ENCODE assay signal across 1 cellular context in the genomic region with DNA sequence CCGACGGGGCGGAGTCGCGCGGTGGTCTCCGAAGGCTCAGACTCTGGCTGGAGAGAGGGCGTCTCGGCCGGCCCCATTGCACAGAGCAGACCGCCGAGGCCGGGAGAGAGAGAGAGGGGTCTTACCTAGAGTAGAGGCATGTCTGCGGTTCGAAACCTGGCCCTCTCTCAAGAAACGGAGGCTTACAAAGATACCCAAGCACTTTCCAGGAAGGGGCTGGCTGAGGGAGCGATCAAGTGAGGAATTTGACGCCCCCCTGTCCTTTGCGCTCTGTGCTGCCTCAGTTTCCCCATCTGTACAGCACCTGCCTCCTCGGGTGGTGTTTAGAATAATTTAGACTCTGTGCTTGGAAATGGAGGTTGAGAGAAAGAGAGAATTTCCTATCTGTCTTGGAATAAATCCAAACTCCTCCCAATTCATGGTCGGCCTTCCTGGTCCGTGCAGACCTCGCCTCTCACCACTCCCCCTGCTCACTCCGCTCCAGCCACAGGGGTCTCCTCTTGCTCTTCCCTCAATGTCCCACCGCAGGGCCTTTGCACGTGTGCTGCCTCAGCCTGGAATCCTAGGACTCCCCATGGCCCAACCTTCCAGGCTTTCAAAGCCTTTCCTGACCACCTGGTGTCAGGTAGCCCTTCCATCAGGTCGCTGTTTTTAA.
A peak's percentile ranks its signal among the peaks of the same experiment; 100 is the strongest.
TF ChIP-seq lines count a peak whose summit lies in the region.

No MANE protein-coding gene starts in this region.

TF ChIP-seq in HepG2, 621 proteins besides CTCF, POLR2A, EP300 and RAD21 (continued from another document and continues in another):
- TF ChIP-seq, protein P1, sequence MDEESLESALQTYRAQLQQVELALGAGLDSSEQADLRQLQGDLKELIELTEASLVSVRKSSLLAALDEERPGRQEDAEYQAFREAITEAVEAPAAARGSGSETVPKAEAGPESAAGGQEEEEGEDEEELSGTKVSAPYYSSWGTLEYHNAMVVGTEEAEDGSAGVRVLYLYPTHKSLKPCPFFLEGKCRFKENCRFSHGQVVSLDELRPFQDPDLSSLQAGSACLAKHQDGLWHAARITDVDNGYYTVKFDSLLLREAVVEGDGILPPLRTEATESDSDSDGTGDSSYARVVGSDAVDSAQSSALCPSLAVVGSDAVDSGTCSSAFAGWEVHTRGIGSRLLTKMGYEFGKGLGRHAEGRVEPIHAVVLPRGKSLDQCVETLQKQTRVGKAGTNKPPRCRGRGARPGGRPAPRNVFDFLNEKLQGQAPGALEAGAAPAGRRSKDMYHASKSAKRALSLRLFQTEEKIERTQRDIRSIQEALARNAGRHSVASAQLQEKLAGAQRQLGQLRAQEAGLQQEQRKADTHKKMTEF (CRISPR knock-in tag; IDR thresholded peaks at IDR 0.05) = no peak
- TF ChIP-seq ZMYM4 (CRISPR knock-in tag; IDR thresholded peaks at IDR 0.05) (no peak), ZNF333 (CRISPR knock-in tag; IDR thresholded peaks at IDR 0.05; ENCODE audit: borderline replicate concordance) (0 out of 2 replicates have a peak, but pooled peaks have one; percentile 22), PITX1 (CRISPR knock-in tag; IDR thresholded peaks at IDR 0.05) (no peak), POGZ (CRISPR knock-in tag; IDR thresholded peaks at IDR 0.05) (no peak), ZNF891 (CRISPR knock-in tag; IDR thresholded peaks at IDR 0.05) (no peak), CEBPG (CRISPR knock-in tag; IDR thresholded peaks at IDR 0.05) (no peak), SUZ12 (IDR thresholded peaks at IDR 0.05; ENCODE audit: low read depth, low read length) (no peak), REPIN1 (CRISPR knock-in tag; IDR thresholded peaks at IDR 0.05; ENCODE audit: borderline replicate concordance, low read depth) (no peak), ZNF501 (CRISPR knock-in tag; IDR thresholded peaks at IDR 0.05) (no peak), ZNF160 (CRISPR knock-in tag; IDR thresholded peaks at IDR 0.05) (no peak), KMT2A (CRISPR knock-in tag; IDR thresholded peaks at IDR 0.05) (no peak), BRD4 (CRISPR knock-in tag; IDR thresholded peaks at IDR 0.05) (no peak), ZNF263 (CRISPR knock-in tag; IDR thresholded peaks at IDR 0.05) (peak; percentile 18; the same call in 1 of the 2 replicates), ATM (IDR thresholded peaks at IDR 0.05; ENCODE audit: borderline replicate concordance) (no peak), CBFB (CRISPR knock-in tag; IDR thresholded peaks at IDR 0.05) (no peak; the same call in 1 of the 2 replicates), ZNF766 (CRISPR knock-in tag; IDR thresholded peaks at IDR 0.05; ENCODE audit: borderline replicate concordance) (no peak), TRIM24 (CRISPR knock-in tag; IDR thresholded peaks at IDR 0.05) (no peak), KLF11 (CRISPR knock-in tag; IDR thresholded peaks at IDR 0.05) (no peak), HDAC2 (CRISPR knock-in tag; IDR thresholded peaks at IDR 0.05) (no peak), JDP2 (CRISPR knock-in tag; IDR thresholded peaks at IDR 0.05; ENCODE audit: borderline replicate concordance) (no peak), ZKSCAN8 (CRISPR knock-in tag; IDR thresholded peaks at IDR 0.05; ENCODE audit: borderline replicate concordance) (no peak), ZBTB8A (CRISPR knock-in tag; IDR thresholded peaks at IDR 0.05; ENCODE audit: borderline replicate concordance, low read depth) (no peak), ZNF274 (CRISPR knock-in tag; IDR thresholded peaks at IDR 0.05) (no peak), ZNF850 (CRISPR knock-in tag; conservative IDR thresholded peaks at IDR 0.05) (no peak), NPAS2 (CRISPR knock-in tag; IDR thresholded peaks at IDR 0.05; ENCODE audit: borderline replicate concordance) (no peak), ZNF564 (CRISPR knock-in tag; IDR thresholded peaks at IDR 0.05) (no peak), NCOA1 (CRISPR knock-in tag; IDR thresholded peaks at IDR 0.05) (no peak), ZFY (CRISPR knock-in tag; IDR thresholded peaks at IDR 0.05) (0 out of 2 replicates have a peak, but pooled peaks have one; percentile 8), ZNF816 (CRISPR knock-in tag; IDR thresholded peaks at IDR 0.05; ENCODE audit: borderline replicate concordance) (no peak), PHF21A (CRISPR knock-in tag; IDR thresholded peaks at IDR 0.05) (no peak), ZSCAN9 (CRISPR knock-in tag; IDR thresholded peaks at IDR 0.05; ENCODE audit: borderline replicate concordance) (no peak), BHLHE40 (IDR thresholded peaks at IDR 0.05; ENCODE audit: low read length) (no peak), ZFP36L2 (CRISPR knock-in tag; IDR thresholded peaks at IDR 0.05) (no peak), ZNF567 (CRISPR knock-in tag; IDR thresholded peaks at IDR 0.05; ENCODE audit: borderline replicate concordance) (no peak), KDM1A (CRISPR knock-in tag; IDR thresholded peaks at IDR 0.05) (0 out of 2 replicates have a peak, but pooled peaks have one; percentile 13), GZF1 (CRISPR knock-in tag; IDR thresholded peaks at IDR 0.05) (no peak), ZNF451 (CRISPR knock-in tag; IDR thresholded peaks at IDR 0.05) (no peak), TSC22D2 (CRISPR knock-in tag; IDR thresholded peaks at IDR 0.05; ENCODE audit: borderline replicate concordance) (no peak), ZNF337 (CRISPR knock-in tag; IDR thresholded peaks at IDR 0.05; ENCODE audit: borderline replicate concordance, low read depth) (no peak), WIZ (CRISPR knock-in tag; IDR thresholded peaks at IDR 0.05) (no peak), SP5 (CRISPR knock-in tag; IDR thresholded peaks at IDR 0.05; ENCODE audit: borderline replicate concordance, low read depth) (no peak), MTA1 (CRISPR knock-in tag; IDR thresholded peaks at IDR 0.05; ENCODE audit: borderline replicate concordance) (0 out of 2 replicates have a peak, but pooled peaks have one; percentile 32)
- TF ChIP-seq, protein P2, sequence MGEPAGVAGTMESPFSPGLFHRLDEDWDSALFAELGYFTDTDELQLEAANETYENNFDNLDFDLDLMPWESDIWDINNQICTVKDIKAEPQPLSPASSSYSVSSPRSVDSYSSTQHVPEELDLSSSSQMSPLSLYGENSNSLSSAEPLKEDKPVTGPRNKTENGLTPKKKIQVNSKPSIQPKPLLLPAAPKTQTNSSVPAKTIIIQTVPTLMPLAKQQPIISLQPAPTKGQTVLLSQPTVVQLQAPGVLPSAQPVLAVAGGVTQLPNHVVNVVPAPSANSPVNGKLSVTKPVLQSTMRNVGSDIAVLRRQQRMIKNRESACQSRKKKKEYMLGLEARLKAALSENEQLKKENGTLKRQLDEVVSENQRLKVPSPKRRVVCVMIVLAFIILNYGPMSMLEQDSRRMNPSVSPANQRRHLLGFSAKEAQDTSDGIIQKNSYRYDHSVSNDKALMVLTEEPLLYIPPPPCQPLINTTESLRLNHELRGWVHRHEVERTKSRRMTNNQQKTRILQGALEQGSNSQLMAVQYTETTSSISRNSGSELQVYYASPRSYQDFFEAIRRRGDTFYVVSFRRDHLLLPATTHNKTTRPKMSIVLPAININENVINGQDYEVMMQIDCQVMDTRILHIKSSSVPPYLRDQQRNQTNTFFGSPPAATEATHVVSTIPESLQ (CRISPR knock-in tag; conservative IDR thresholded peaks at IDR 0.05) = no peak
- TF ChIP-seq, protein P3, sequence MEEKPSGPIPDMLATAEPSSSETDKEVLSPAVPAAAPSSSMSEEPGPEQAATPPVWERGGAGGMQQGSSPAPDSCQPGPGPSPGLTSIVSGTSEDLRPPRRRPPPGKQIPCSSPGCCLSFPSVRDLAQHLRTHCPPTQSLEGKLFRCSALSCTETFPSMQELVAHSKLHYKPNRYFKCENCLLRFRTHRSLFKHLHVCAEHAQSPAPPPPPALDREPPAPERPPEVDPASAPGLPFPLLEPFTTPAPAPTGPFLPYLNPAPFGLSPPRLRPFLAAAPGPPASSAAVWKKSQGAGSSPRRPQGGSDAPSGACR (CRISPR knock-in tag; IDR thresholded peaks at IDR 0.05) = no peak
- TF ChIP-seq, protein P4, sequence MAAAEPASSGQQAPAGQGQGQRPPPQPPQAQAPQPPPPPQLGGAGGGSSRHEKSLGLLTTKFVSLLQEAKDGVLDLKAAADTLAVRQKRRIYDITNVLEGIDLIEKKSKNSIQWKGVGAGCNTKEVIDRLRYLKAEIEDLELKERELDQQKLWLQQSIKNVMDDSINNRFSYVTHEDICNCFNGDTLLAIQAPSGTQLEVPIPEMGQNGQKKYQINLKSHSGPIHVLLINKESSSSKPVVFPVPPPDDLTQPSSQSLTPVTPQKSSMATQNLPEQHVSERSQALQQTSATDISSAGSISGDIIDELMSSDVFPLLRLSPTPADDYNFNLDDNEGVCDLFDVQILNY (CRISPR knock-in tag; conservative IDR thresholded peaks at IDR 0.05) = no peak
- TF ChIP-seq, protein P5, sequence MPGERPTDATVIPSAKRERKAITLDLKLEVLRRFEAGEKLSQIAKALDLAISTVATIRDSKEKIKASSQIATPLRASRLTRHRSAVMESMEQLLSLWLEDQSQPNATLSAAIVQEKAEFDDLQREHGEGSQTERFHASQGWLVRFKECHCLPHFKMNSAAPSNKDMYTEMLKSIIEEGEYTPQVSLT (CRISPR knock-in tag; IDR thresholded peaks at IDR 0.05; ENCODE audit: borderline replicate concordance, low read depth) = no peak
- TF ChIP-seq, protein P6, sequence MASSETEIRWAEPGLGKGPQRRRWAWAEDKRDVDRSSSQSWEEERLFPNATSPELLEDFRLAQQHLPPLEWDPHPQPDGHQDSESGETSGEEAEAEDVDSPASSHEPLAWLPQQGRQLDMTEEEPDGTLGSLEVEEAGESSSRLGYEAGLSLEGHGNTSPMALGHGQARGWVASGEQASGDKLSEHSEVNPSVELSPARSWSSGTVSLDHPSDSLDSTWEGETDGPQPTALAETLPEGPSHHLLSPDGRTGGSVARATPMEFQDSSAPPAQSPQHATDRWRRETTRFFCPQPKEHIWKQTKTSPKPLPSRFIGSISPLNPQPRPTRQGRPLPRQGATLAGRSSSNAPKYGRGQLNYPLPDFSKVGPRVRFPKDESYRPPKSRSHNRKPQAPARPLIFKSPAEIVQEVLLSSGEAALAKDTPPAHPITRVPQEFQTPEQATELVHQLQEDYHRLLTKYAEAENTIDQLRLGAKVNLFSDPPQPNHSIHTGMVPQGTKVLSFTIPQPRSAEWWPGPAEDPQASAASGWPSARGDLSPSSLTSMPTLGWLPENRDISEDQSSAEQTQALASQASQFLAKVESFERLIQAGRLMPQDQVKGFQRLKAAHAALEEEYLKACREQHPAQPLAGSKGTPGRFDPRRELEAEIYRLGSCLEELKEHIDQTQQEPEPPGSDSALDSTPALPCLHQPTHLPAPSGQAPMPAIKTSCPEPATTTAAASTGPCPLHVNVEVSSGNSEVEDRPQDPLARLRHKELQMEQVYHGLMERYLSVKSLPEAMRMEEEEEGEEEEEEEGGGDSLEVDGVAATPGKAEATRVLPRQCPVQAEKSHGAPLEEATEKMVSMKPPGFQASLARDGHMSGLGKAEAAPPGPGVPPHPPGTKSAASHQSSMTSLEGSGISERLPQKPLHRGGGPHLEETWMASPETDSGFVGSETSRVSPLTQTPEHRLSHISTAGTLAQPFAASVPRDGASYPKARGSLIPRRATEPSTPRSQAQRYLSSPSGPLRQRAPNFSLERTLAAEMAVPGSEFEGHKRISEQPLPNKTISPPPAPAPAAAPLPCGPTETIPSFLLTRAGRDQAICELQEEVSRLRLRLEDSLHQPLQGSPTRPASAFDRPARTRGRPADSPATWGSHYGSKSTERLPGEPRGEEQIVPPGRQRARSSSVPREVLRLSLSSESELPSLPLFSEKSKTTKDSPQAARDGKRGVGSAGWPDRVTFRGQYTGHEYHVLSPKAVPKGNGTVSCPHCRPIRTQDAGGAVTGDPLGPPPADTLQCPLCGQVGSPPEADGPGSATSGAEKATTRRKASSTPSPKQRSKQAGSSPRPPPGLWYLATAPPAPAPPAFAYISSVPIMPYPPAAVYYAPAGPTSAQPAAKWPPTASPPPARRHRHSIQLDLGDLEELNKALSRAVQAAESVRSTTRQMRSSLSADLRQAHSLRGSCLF (CRISPR knock-in tag; IDR thresholded peaks at IDR 0.05; ENCODE audit: borderline replicate concordance) = no peak
- TF ChIP-seq, protein P7, sequence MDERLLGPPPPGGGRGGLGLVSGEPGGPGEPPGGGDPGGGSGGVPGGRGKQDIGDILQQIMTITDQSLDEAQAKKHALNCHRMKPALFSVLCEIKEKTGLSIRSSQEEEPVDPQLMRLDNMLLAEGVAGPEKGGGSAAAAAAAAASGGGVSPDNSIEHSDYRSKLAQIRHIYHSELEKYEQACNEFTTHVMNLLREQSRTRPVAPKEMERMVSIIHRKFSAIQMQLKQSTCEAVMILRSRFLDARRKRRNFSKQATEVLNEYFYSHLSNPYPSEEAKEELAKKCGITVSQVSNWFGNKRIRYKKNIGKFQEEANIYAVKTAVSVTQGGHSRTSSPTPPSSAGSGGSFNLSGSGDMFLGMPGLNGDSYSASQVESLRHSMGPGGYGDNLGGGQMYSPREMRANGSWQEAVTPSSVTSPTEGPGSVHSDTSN (CRISPR knock-in tag; IDR thresholded peaks at IDR 0.05) = no peak
- TF ChIP-seq, protein P8, sequence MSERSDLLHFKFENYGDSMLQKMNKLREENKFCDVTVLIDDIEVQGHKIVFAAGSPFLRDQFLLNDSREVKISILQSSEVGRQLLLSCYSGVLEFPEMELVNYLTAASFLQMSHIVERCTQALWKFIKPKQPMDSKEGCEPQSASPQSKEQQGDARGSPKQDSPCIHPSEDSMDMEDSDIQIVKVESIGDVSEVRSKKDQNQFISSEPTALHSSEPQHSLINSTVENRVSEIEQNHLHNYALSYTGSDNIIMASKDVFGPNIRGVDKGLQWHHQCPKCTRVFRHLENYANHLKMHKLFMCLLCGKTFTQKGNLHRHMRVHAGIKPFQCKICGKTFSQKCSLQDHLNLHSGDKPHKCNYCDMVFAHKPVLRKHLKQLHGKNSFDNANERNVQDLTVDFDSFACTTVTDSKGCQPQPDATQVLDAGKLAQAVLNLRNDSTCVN (CRISPR knock-in tag; IDR thresholded peaks at IDR 0.05; ENCODE audit: borderline replicate concordance) = no peak
- TF ChIP-seq, protein P9, sequence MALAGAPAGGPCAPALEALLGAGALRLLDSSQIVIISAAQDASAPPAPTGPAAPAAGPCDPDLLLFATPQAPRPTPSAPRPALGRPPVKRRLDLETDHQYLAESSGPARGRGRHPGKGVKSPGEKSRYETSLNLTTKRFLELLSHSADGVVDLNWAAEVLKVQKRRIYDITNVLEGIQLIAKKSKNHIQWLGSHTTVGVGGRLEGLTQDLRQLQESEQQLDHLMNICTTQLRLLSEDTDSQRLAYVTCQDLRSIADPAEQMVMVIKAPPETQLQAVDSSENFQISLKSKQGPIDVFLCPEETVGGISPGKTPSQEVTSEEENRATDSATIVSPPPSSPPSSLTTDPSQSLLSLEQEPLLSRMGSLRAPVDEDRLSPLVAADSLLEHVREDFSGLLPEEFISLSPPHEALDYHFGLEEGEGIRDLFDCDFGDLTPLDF (CRISPR knock-in tag; IDR thresholded peaks at IDR 0.05) = no peak
- TF ChIP-seq, protein P10, sequence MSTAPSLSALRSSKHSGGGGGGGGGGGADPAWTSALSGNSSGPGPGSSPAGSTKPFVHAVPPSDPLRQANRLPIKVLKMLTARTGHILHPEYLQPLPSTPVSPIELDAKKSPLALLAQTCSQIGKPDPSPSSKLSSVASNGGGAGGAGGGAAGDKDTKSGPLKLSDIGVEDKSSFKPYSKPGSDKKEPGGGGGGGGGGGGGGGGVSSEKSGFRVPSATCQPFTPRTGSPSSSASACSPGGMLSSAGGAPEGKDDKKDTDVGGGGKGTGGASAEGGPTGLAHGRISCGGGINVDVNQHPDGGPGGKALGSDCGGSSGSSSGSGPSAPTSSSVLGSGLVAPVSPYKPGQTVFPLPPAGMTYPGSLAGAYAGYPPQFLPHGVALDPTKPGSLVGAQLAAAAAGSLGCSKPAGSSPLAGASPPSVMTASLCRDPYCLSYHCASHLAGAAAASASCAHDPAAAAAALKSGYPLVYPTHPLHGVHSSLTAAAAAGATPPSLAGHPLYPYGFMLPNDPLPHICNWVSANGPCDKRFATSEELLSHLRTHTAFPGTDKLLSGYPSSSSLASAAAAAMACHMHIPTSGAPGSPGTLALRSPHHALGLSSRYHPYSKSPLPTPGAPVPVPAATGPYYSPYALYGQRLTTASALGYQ (CRISPR knock-in tag; IDR thresholded peaks at IDR 0.05) = no peak
